Comparison of ENCODE assay signal across 1 cellular context in the genomic region with DNA sequence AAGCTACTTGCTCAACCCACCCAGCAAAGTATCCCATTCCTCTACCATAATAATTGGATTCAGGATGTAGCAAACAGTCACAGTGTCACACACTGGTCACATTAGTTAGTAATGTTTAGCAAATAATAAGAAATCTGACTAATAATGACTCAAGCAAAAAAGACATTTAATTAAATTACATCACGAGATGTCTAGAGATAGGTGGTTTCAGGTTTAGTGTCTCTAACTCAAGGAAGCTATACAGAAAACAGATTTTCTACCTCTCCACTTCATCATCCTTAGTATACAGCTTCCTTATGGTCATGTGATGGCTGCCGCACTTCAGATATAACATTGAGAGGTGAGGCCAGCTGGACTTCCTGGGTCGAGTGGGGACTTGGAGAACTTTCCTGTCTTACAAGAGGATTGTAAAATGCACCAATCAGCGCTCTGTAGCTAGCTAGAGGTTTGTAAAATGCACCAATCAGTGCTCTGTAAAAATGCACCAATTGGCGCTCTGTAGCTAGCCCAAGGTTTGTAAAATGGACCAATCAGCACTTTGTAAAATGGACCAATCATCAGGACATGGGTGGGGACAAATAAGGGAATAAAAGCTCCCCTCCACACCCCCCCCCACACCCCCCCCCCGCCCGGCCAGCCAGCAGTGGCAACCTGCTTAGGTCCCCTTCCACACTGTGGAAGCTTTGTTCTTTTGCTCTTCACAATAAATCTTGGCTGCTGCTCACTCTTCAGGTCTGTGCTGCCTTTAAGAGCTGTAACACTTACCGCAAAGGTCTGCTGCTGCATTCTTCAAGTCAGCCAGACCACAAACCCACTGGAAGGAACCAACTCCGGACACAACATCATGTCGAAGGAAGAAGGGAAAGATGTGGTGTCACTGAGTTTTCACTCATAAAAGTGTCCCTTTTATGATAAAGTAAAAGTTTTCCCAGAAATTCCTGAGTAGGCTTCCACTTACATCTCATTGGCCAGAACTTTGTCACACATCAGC.
A peak's percentile ranks its signal among the peaks of the same experiment; 100 is the strongest.
TF ChIP-seq lines count a peak whose summit lies in the region.

No MANE protein-coding gene starts in this region.

TF ChIP-seq in GM12878, 131 proteins besides CTCF, POLR2A, EP300 and RAD21 (continued from another document):
- TF ChIP-seq, protein P1, sequence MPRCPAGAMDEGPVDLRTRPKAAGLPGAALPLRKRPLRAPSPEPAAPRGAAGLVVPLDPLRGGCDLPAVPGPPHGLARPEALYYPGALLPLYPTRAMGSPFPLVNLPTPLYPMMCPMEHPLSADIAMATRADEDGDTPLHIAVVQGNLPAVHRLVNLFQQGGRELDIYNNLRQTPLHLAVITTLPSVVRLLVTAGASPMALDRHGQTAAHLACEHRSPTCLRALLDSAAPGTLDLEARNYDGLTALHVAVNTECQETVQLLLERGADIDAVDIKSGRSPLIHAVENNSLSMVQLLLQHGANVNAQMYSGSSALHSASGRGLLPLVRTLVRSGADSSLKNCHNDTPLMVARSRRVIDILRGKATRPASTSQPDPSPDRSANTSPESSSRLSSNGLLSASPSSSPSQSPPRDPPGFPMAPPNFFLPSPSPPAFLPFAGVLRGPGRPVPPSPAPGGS (IDR thresholded peaks at IDR 0.05; ENCODE audit: borderline replicate concordance, insufficient read depth, low read depth, low read length, poor library complexity, severe bottlenecking), result peak; percentile 92
- TF ChIP-seq ATF7 (IDR thresholded peaks at IDR 0.05; ENCODE audit: low read depth) (no peak), SIX5 (IDR thresholded peaks at IDR 0.05; ENCODE audit: low read depth, low read length, severe bottlenecking) (no peak), GATAD2B (conservative IDR thresholded peaks at IDR 0.05; ENCODE audit: low read depth) (no peak)
TF ChIP-seq in GM12878: peak in this region for 1.
